In the genomic region with DNA sequence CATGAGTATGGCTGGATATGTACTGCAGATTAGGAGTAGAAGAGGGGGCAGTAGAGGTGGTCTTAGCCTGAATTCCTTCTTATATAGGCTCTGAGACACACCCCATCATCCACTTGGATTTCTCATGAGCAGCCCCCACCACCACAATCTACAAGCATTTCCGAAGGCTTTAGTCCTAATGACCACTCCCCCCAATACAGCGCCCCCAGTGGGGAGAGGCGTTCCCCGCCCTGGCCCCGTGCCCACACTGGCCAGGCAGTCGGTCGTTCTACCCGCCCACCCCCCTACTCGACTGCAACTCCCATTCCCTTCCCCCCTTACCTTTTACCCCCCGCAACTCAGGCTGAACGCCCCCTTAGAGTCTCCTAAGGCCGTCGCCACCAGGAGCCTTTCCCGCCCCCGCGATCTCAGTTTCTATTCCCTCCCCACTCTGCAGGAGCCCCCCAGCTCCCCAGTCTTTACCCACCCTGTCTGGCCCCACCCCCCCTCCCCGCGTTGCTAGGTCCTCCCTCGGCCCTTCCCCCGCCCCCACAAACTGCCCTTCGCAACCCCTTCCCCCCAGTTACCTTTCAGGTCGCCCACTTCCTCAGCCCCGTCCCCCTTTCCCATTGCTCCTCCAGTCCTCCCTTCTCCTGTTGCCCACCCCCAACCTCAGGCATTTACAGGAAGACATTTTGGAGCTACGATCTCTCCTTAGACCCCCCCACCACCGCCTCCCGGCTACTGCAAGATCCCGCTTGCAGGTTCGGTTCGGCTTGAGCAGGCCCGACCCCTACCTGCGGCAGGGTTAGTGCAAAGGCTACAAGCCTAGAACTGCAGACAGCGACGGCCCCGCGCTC, we compare ENCODE assay signal across 8 cellular contexts. TPM values are rescaled to one million over a fixed set of nuclear protein-coding genes. Genes with fewer than 3 reads are reported as not detected.
A peak's percentile ranks its signal among the peaks of the same experiment; 100 is the strongest.
DNase-seq lines count a peak whose midpoint lies in the region; ATAC-seq and TF ChIP-seq lines count a peak whose summit lies in the region.

No MANE protein-coding gene starts in this region.

- H3K4me3 ChIP-seq in BJ (ENCODE audit: low read depth, low read length) (peak overlapping the region; percentile 80), SJCRH30 (peak overlapping the region; percentile 74), iPS-15b (ENCODE audit: low read depth, low read length) (peak overlapping the region; percentile 85), smooth muscle cell (peak overlapping the region; percentile 88)

- no peak overlapping the region for H2BK12ac ChIP-seq in H9 (ENCODE audit: insufficient read length, low read depth, low read length)

- no peak overlapping the region for H2AK5ac ChIP-seq in H9 (ENCODE audit: insufficient read length, low read length)

- H2AFZ ChIP-seq in H9 (ENCODE audit: low read length) = no peak overlapping the region
- no peak overlapping the region for H2AFZ ChIP-seq in smooth muscle cell (ENCODE audit: low read depth)

- peaks cover 65 to 74% of the 10 kb centered on the region in 2 experiments for H3K9me3 Mint-ChIP-seq in H9

- peak overlapping the region; percentile 73 for H3K14ac ChIP-seq in H9 (ENCODE audit: insufficient read depth, low read length)

- no peak overlapping the region for H3K4ac ChIP-seq in H9 (ENCODE audit: low read depth, low read length)

- ATAC-seq in HG03432 (IDR thresholded peaks at IDR 0.05; ENCODE audit: unreplicated experiment) = no peak
- no peak for ATAC-seq in GM18868 (IDR thresholded peaks at IDR 0.05; ENCODE audit: unreplicated experiment)

- H4K20me1 ChIP-seq in H9 (ENCODE audit: control insufficient read depth, insufficient read depth, insufficient read length) = no peaks in the 10 kb centered on the region
- no peaks in the 10 kb centered on the region for H4K20me1 ChIP-seq in smooth muscle cell (ENCODE audit: low read depth)

- no peak overlapping the region for H4K5ac ChIP-seq in H9 (ENCODE audit: insufficient read length, low read depth, low read length)

- TF ChIP-seq CTCF in BJ (IDR thresholded peaks at IDR 0.05; ENCODE audit: insufficient read depth, low read depth, low read length) (peak; percentile 62), H9 (conservative IDR thresholded peaks at IDR 0.05) (peak; percentile 56; the same call in 2 of the 3 replicates), smooth muscle cell (IDR thresholded peaks at IDR 0.05; ENCODE audit: borderline replicate concordance, insufficient read depth, poor library complexity, severe bottlenecking) (peak; percentile 41)

- H3K27ac ChIP-seq in H9 (ENCODE audit: insufficient read length, low read depth, low read length) = no peak overlapping the region
- peak overlapping the region; percentile 59 for H3K27ac ChIP-seq in SJCRH30
- H3K27ac ChIP-seq in smooth muscle cell (ENCODE audit: low read depth) = no peak overlapping the region

- no peaks in the 10 kb centered on the region for H3K79me1 ChIP-seq in H9 (ENCODE audit: insufficient read depth, low read depth, low read length, poor library complexity, severe bottlenecking)

- H3K27ac Mint-ChIP-seq in H9 = peak overlapping the region; percentile 92 to 99 (median 98); a peak in 6 of 7 replicates

- no peaks in the 10 kb centered on the region for H3K27me3 ChIP-seq in BJ (ENCODE audit: control insufficient read depth, insufficient read depth, low read length)
- H3K27me3 ChIP-seq in H9 (ENCODE audit: insufficient read depth, low read length) = no peaks in the 10 kb centered on the region
- no peaks in the 10 kb centered on the region for H3K27me3 ChIP-seq in SJCRH30
- no peaks in the 10 kb centered on the region for H3K27me3 ChIP-seq in iPS-15b (ENCODE audit: control insufficient read depth, insufficient read depth, low read length)
- H3K27me3 ChIP-seq in smooth muscle cell (ENCODE audit: low read depth) = no peaks in the 10 kb centered on the region

- POLR2A ChIA-PET in BJ (lab: Charles Lee) = interaction anchor here (1.0 kb wide), 1 partner anchor 30 kb away, joined by 5 read pairs; a partner anchor contains a TSS

- no peak overlapping the region for H2BK20ac ChIP-seq in H9 (ENCODE audit: low read depth, low read length, poor library complexity, severe bottlenecking)

- CTCF ChIA-PET in BJ (lab: Yijun Ruan, JAX) = interaction anchor here (1.4 kb wide), 1 partner anchor 33 kb away, joined by 3 read pairs; no protein-coding TSS in a partner anchor

- peak overlapping the region; percentile 66 for H3K9ac ChIP-seq in H9 (ENCODE audit: extremely low read depth, insufficient read length, low read length)
- peak overlapping the region; percentile 71 for H3K9ac ChIP-seq in iPS-15b (ENCODE audit: low read depth, low read length)
- H3K9ac ChIP-seq in smooth muscle cell (ENCODE audit: low read depth) = peak overlapping the region; percentile 74

- H4K91ac ChIP-seq in H9 (ENCODE audit: insufficient read length, low read depth, low read length) = no peak overlapping the region

- H3K4me1 ChIP-seq in H9 (ENCODE audit: insufficient read depth, low read length) = no peaks in the 10 kb centered on the region
- no peaks in the 10 kb centered on the region for H3K4me1 ChIP-seq in SJCRH30
- H3K4me1 ChIP-seq in iPS-15b (ENCODE audit: control insufficient read depth, insufficient read depth, low read length) = peaks cover 3% of the 10 kb centered on the region
- H3K4me1 ChIP-seq in smooth muscle cell (ENCODE audit: low read depth) = no peaks in the 10 kb centered on the region

- no CpG with 5 or more reads among the region's 35 CpGs for WGBS in H9 (ENCODE audit: extremely low coverage, insufficient read length, low lambda C conversion rate)
- 32% methylated on average over 18 of the region's 35 CpGs for WGBS in smooth muscle cell (ENCODE audit: low lambda C conversion rate)

- no peaks in the 10 kb centered on the region for H3K27me3 Mint-ChIP-seq in H9 (ENCODE audit: low read depth)

- DNase-seq in BJ (ENCODE audit: low read depth) = no peak
- DNase-seq in H9 = peak; percentile 51
- peak; percentile 67 to 71 for DNase-seq in SJCRH30
- DNase-seq in astrocyte of the hippocampus (ENCODE audit: low read depth, low spot score) = peak; percentile 56
- peak; percentile 6 for DNase-seq in smooth muscle cell (lab: John Stamatoyannopoulos, UW; ENCODE audit: unreplicated experiment)

- H3K9me3 ChIP-seq in H9 (ENCODE audit: control insufficient read depth, low read depth, low read length) = peaks cover 14% of the 10 kb centered on the region
- H3K9me3 ChIP-seq in SJCRH30 (replicated peaks) = no peaks in the 10 kb centered on the region
- H3K9me3 ChIP-seq in iPS-15b (ENCODE audit: control insufficient read depth, insufficient read depth, low read length) = no peaks in the 10 kb centered on the region
- no peaks in the 10 kb centered on the region for H3K9me3 ChIP-seq in smooth muscle cell (replicated peaks; ENCODE audit: low read depth)

- no peak overlapping the region for H3T11ph ChIP-seq in H9 (ENCODE audit: low read length)

- no peak overlapping the region for H2BK5ac ChIP-seq in H9 (ENCODE audit: insufficient read length, low read length)

- peaks cover 14% of the 10 kb centered on the region for H3K23me2 ChIP-seq in H9 (ENCODE audit: insufficient read length, low read depth, low read length, poor library complexity, severe bottlenecking)

- H3K79me2 ChIP-seq in H9 (ENCODE audit: insufficient read depth, low read length) = peaks cover 2% of the 10 kb centered on the region; the same call in 1 of the 2 replicates
- H3K79me2 ChIP-seq in smooth muscle cell (ENCODE audit: low read depth) = no peaks in the 10 kb centered on the region

- peak overlapping the region; percentile 67 for H3K18ac ChIP-seq in H9 (ENCODE audit: insufficient read length, low read depth, low read length)

- no peaks in the 10 kb centered on the region for H3F3A ChIP-seq in smooth muscle cell (ENCODE audit: low read depth)

- no peak overlapping the region for H4K8ac ChIP-seq in H9 (replicated peaks; ENCODE audit: insufficient read length, low read depth, low read length)

- no peak overlapping the region for H3K23ac ChIP-seq in H9 (ENCODE audit: insufficient read length, low read depth, low read length)

- no peak overlapping the region for H2BK120ac ChIP-seq in H9 (ENCODE audit: low read depth, low read length, poor library complexity, severe bottlenecking)

- H3K36me3 ChIP-seq in BJ (ENCODE audit: control insufficient read depth, insufficient read depth, low read length) = peaks cover 3% of the 10 kb centered on the region
- peaks cover 14% of the 10 kb centered on the region for H3K36me3 ChIP-seq in SJCRH30
- peaks cover 21% of the 10 kb centered on the region for H3K36me3 ChIP-seq in iPS-15b (ENCODE audit: control insufficient read depth, insufficient read depth, low read length)
- no peaks in the 10 kb centered on the region for H3K36me3 ChIP-seq in smooth muscle cell (ENCODE audit: low read depth)

- H3K4me2 ChIP-seq in H9 (ENCODE audit: insufficient read depth, insufficient read length, low read length) (peak overlapping the region; percentile 55), smooth muscle cell (peak overlapping the region; percentile 81)

- H3K36me3 Mint-ChIP-seq in H9 (ENCODE audit: insufficient read depth in 1 of 3, low read depth in 3 of 3) = peaks cover 25 to 40% (median 27%) of the 10 kb centered on the region in 3 experiments

- no peak overlapping the region for H2BK15ac ChIP-seq in H9 (ENCODE audit: low read depth, low read length)

- H3K4me3 Mint-ChIP-seq in H9 = peak overlapping the region; percentile 93 to 95

- H3K4me1 Mint-ChIP-seq in H9 = peaks cover 10 to 27% of the 10 kb centered on the region in 2 experiments

- H3K56ac ChIP-seq in H9 (ENCODE audit: insufficient read length, low read depth, low read length) = no peak overlapping the region

RNA-seq across cellular contexts. Expression of a gene that starts 0.5 kb away (rescaled TPM):
- 18.3 and 25.1 TPM in 2 replicates for polyA plus RNA-seq in BJ (2011; rRNA removed)
- 32.2 and 34.8 TPM in 2 replicates for polyA minus RNA-seq in BJ (2011; rRNA and poly(A)+ RNA removed)
- 83.4 and 86.5 TPM in 2 replicates for total RNA-seq in H9 (2021)
- 46.6 and 49.9 TPM in 2 replicates for total RNA-seq in SJCRH30 (2014; rRNA removed; shearing (Covaris generic))
- total RNA-seq in smooth muscle cell = 26.9 and 29.5 TPM in 2 replicates
- 9.0 and 10.5 TPM in 2 replicates for polyA plus RNA-seq in smooth muscle cell

RNA-seq across cellular contexts. Expression of a gene that starts 30.0 kb away (rescaled TPM):
- polyA plus RNA-seq in BJ (2011; rRNA removed) (233 and 276 TPM in 2 replicates), smooth muscle cell (174 and 192 TPM in 2 replicates)
- polyA minus RNA-seq in BJ (2011; rRNA and poly(A)+ RNA removed) = 244 and 245 TPM in 2 replicates
- total RNA-seq in H9 (2021) (703 and 707 TPM in 2 replicates), smooth muscle cell (255 and 256 TPM in 2 replicates)
- total RNA-seq in SJCRH30 (2014; rRNA removed; shearing (Covaris generic)) = 896 and 933 TPM in 2 replicates

RNA-seq across cellular contexts. Expression of a gene that starts 30.4 kb away (rescaled TPM):
- polyA plus RNA-seq in BJ (2011; rRNA removed) (not detected in 2 replicates), smooth muscle cell (not detected in 2 replicates)
- polyA minus RNA-seq in BJ (2011; rRNA and poly(A)+ RNA removed) = not detected in 2 replicates
- total RNA-seq in H9 (2021) (not detected in 2 replicates), smooth muscle cell (not detected in 2 replicates)
- 1.1 and 1.2 TPM in 2 replicates for total RNA-seq in SJCRH30 (2014; rRNA removed; shearing (Covaris generic))

RNA-seq across cellular contexts. Expression of a gene that starts 48.1 kb away (rescaled TPM):
- polyA plus RNA-seq in BJ (2011; rRNA removed) (6.8 and 10.5 TPM in 2 replicates), smooth muscle cell (0.96 TPM in 1 of 2 replicates, not detected in the other)
- 6.4 and 7.3 TPM in 2 replicates for polyA minus RNA-seq in BJ (2011; rRNA and poly(A)+ RNA removed)
- total RNA-seq in H9 (2021) (3.7 and 5.0 TPM in 2 replicates), smooth muscle cell (2.0 and 3.1 TPM in 2 replicates)
- total RNA-seq in SJCRH30 (2014; rRNA removed; shearing (Covaris generic)) = 4.5 and 5.0 TPM in 2 replicates
